In the genomic region with DNA sequence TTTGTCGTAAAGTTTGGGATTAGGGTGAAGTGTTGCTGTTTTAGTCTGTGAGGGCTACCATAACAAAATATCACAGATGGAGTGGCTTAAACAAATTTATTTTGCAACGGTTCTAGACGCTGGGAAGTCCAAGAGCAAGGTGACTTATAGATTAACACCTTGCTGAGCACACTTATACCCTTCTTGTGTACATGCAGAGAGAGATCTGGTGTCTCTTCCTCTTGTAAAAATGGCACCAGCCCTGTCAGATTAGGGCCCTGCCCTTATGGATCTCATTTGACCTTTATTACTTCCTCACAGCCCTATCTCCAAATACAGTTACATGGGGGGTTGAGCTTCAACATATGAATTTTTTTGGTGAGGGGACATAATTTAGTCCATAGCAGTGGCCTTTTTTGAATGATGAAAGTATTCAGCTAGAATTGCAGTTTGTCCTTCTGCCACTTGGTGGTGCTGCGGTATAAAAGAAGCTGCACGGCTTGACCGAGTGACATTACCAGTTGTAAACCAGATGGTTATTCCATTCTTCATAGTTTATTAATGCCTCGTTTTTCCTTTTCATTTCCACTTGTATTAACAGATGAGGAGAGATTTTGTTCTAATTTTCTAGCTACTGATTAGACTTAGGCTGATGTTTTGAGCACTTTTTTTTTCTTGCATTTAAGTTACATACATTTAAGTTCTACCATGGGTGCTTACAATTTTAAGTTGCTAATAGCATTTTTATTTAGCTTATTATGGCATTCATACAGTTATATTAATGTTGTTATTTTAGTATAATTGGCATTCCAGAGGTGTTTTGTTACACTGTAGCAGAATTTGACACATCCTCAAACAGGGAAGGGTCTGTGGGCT, we compare ENCODE assay signal across 8 cellular contexts. TPM values are rescaled to one million over a fixed set of nuclear protein-coding genes. Genes with fewer than 3 reads are reported as not detected.
A peak's percentile ranks its signal among the peaks of the same experiment; 100 is the strongest.
DNase-seq lines count a peak whose midpoint lies in the region; ATAC-seq and TF ChIP-seq lines count a peak whose summit lies in the region.

No MANE protein-coding gene starts in this region.

- TF ChIP-seq CTCF in AG10803 (conservative IDR thresholded peaks at IDR 0.05; ENCODE audit: low read length), result peak; percentile 96

- H3K4me3 ChIP-seq in AG10803 (ENCODE audit: low read length), result no peak overlapping the region

- peak; percentile 90 for ATAC-seq in GM18519 (IDR thresholded peaks at IDR 0.05; ENCODE audit: low FRiP score, unreplicated experiment)
- peak; percentile 81 for ATAC-seq in HG03064 (IDR thresholded peaks at IDR 0.05; ENCODE audit: low read depth, unreplicated experiment)

- peak; percentile 68 for DNase-seq in AG10803 (ENCODE audit: low read depth)
- peak; percentile 37 for DNase-seq in NCI-H226
- DNase-seq in activated CD4-positive, alpha-beta T cell treated with anti-CD3 and anti-CD28 coated beads, Interleukin-2, amount 50 U/mL, for 48 hours, result peak; percentile 82 to 87
- DNase-seq in ecto neural progenitor cell (ENCODE audit: low spot score), result peak; percentile 70
- DNase-seq in lung microvascular endothelial cell (ENCODE audit: low read depth in 2 of 2), result peak; percentile 77 to 84
- peak; percentile 29 to 50 for DNase-seq in stimulated activated CD8-positive, alpha-beta memory T cell treated with anti-CD3 and anti-CD28 coated beads, Interleukin-15, amount 100 ng/mL, for 4 hours (ENCODE audit: low read depth in 2 of 2)

RNA-seq across cellular contexts. Expression of a gene that starts 19.4 kb away (rescaled TPM):
- 23.5 and 30.8 TPM in 2 replicates for total RNA-seq in lung microvascular endothelial cell
